26 cellular contexts compared by ENCODE assay signal in the genomic region with DNA sequence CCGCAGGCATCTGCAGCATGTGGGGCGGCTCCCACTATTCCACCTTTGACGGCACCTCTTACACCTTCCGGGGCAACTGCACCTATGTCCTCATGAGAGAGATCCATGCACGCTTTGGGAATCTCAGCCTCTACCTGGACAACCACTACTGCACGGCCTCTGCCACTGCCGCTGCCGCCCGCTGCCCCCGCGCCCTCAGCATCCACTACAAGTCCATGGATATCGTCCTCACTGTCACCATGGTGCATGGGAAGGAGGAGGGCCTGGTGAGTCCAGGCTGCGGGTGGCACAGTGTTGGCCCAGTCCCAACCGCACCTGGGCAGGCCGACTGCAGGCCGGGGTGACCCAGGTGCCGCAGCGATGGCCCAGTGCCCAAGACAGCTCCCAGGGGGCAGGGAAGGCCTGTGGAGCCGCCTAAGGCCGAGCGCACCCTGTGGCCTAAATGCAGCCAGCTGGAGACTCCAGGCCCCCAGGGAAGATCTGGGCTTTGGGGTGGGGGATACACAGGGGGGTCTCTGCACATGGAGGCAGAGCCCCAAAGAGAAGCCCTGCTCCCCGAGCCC. TPM values are rescaled to one million over a fixed set of nuclear protein-coding genes. Genes with fewer than 3 reads are reported as not detected.
A peak's percentile ranks its signal among the peaks of the same experiment; 100 is the strongest.
DNase-seq lines count a peak whose midpoint lies in the region; ATAC-seq and TF ChIP-seq lines count a peak whose summit lies in the region.
"Had no signal": no experiment of that assay in that cellular context is flagged by ENCODE, and none has a peak within 500 bp of the region (broad histone marks: within the 10 kb centered on the region; RNA-seq: fewer than 3 reads in every experiment).

No MANE protein-coding gene starts in this region.

- ATAC-seq in Right ventricle myocardium inferior: no peak
- no peak for ATAC-seq in Right ventricle myocardium superior (ENCODE audit: poor library complexity)
- ATAC-seq: A549, GM12878 had no signal

- H4K20me1 ChIP-seq in hepatocyte (ENCODE audit: insufficient read depth, poor library complexity, severe bottlenecking): no peaks in the 10 kb centered on the region
- H4K20me1 ChIP-seq: BLaER1 had no signal

- H3K4me1 Mint-ChIP-seq in endothelial cell (ENCODE audit: unreplicated experiment): no peaks in the 10 kb centered on the region
- H3K4me1 Mint-ChIP-seq: CD14-positive monocyte; CD4-positive, CD25-positive, alpha-beta regulatory T cell; CD8-positive, alpha-beta memory T cell had no signal

- H3K4me3 Mint-ChIP-seq in endothelial cell (ENCODE audit: unreplicated experiment): peak overlapping the region; percentile 54
- H3K4me3 Mint-ChIP-seq: CD4-positive, alpha-beta memory T cell; CD4-positive, CD25-positive, alpha-beta regulatory T cell; CD8-positive, alpha-beta memory T cell had no signal

- no peak overlapping the region for H3K4me2 ChIP-seq in hepatocyte
- H3K4me2 ChIP-seq: A549, BLaER1 had no signal

- H3K4me1 ChIP-seq in hepatocyte (ENCODE audit: insufficient read depth): no peaks in the 10 kb centered on the region
- H3K4me1 ChIP-seq: A549, BE2C had no signal

- peaks cover 18% of the 10 kb centered on the region for H3K27me3 Mint-ChIP-seq in endothelial cell (ENCODE audit: unreplicated experiment)
- H3K27me3 Mint-ChIP-seq: CD4-positive, alpha-beta memory T cell; CD8-positive, alpha-beta memory T cell had no signal

- no peaks in the 10 kb centered on the region for H3K9me3 ChIP-seq in hepatocyte (ENCODE audit: low read depth)
- H3K9me3 ChIP-seq: BE2C had no signal

- no peak overlapping the region for H3K27ac ChIP-seq in hepatocyte
- H3K27ac ChIP-seq: 22Rv1, A549, BLaER1 had no signal

- no peak overlapping the region for H3K27ac Mint-ChIP-seq in endothelial cell (ENCODE audit: unreplicated experiment)
- H3K27ac Mint-ChIP-seq: CD14-positive monocyte; CD4-positive, alpha-beta memory T cell; CD4-positive, CD25-positive, alpha-beta regulatory T cell had no signal

- 93% methylated on average over 21 of the region's 22 CpGs for WGBS in hepatocyte (ENCODE audit: low lambda C conversion rate, missing lambda C conversion rate)

- no peak overlapping the region for H3K4me3 ChIP-seq in hepatocyte
- H3K4me3 ChIP-seq: A549, BLaER1, GM12878 had no signal

- H3K9me3 Mint-ChIP-seq in endothelial cell (ENCODE audit: unreplicated experiment): no peaks in the 10 kb centered on the region
- H3K9me3 Mint-ChIP-seq: CD4-positive, alpha-beta memory T cell; CD8-positive, alpha-beta memory T cell had no signal

- no peak for TF ChIP-seq CTCF in endothelial cell (IDR thresholded peaks at IDR 0.05; ENCODE audit: unreplicated experiment)
- TF ChIP-seq CTCF in hepatocyte (IDR thresholded peaks at IDR 0.05; ENCODE audit: poor library complexity): no peak

- no peaks in the 10 kb centered on the region for H3K9me2 ChIP-seq in hepatocyte (replicated peaks; ENCODE audit: insufficient read depth)

- H3K36me3 Mint-ChIP-seq in endothelial cell (ENCODE audit: low read depth, unreplicated experiment): peaks cover 8% of the 10 kb centered on the region
- H3K36me3 Mint-ChIP-seq: CD14-positive monocyte; CD4-positive, alpha-beta memory T cell; CD4-positive, CD25-positive, alpha-beta regulatory T cell; CD8-positive, alpha-beta memory T cell had no signal

- H3K27me3 ChIP-seq in hepatocyte: no peaks in the 10 kb centered on the region
- H3K27me3 ChIP-seq: BE2C, BLaER1 had no signal

- H3K79me2 ChIP-seq in hepatocyte: no peaks in the 10 kb centered on the region

- DNase-seq in Right ventricle myocardium inferior (ENCODE audit: missing footprints) (peak; percentile 22), Right ventricle myocardium superior (no peak), endothelial cell (ENCODE audit: low spot score) (no peak), hepatocyte (ENCODE audit: low spot score) (no peak), AML-193 (lab: John Stamatoyannopoulos, UW) (no peak)
- DNase-seq: BE2C; C1 segment of cervical spinal cord; CD4-positive, CD25-positive, alpha-beta regulatory T cell; CD8-positive, alpha-beta memory T cell; COR-L47; DMS 273 treated with DMSO at 0.1 percent for 48 hours; DMS153; DMS53; DMS79; DND-41; EL; GDM1 had no signal

- intact Hi-C loops in Right ventricle myocardium inferior (cut with DNase I): no loop called here
- intact Hi-C loops in Right ventricle myocardium superior (cut with DNase I): no loop called here

- no peak overlapping the region for H2AFZ ChIP-seq in hepatocyte

- no peaks in the 10 kb centered on the region for H3K36me3 ChIP-seq in hepatocyte (replicated peaks; ENCODE audit: insufficient read depth, low read depth)
- H3K36me3 ChIP-seq: BE2C, BLaER1 had no signal

RNA-seq across cellular contexts. Expression of gene MUC5B, which starts 31.3 kb away (rescaled TPM):
- total RNA-seq in Right ventricle myocardium inferior: not detected
- total RNA-seq in Right ventricle myocardium superior: not detected
- total RNA-seq in endothelial cell (ENCODE audit: unreplicated experiment): not detected
- total RNA-seq in hepatocyte: 0.07 and 0.08 TPM in 2 replicates
- 0.06 and 0.15 TPM in 2 replicates for polyA plus RNA-seq in hepatocyte
- total RNA-seq: A172; CD4-positive, alpha-beta memory T cell; CD4-positive, CD25-positive, alpha-beta regulatory T cell; CD8-positive, alpha-beta memory T cell; Daoy; G401 had no signal
- polyA plus RNA-seq: CD14-positive monocyte; CD4-positive, alpha-beta memory T cell; CD4-positive, CD25-positive, alpha-beta regulatory T cell; CD8-positive, alpha-beta memory T cell; GM12878 had no signal

RNA-seq across cellular contexts. Expression of gene TOLLIP, which starts 55.3 kb away (rescaled TPM):
- total RNA-seq in Right ventricle myocardium inferior (46.8 TPM), Right ventricle myocardium superior (49.9 TPM), endothelial cell (ENCODE audit: unreplicated experiment) (65.3 TPM), hepatocyte (33.3 and 40.9 TPM in 2 replicates)
- polyA plus RNA-seq in hepatocyte: 80.9 and 84.0 TPM in 2 replicates
